ENCODE assay signal across 9 cellular contexts in genomic region chr13:74132152-74132767, GRCh38. TPM values are rescaled to one million over a fixed set of nuclear protein-coding genes. Genes with fewer than 3 reads are reported as not detected.
DNase-seq lines count a peak whose midpoint lies in the region; ATAC-seq, FAIRE-seq and TF ChIP-seq lines count a peak whose summit lies in the region.
"Had no signal": no experiment of that assay in that cellular context is flagged by ENCODE, and none has a peak within 500 bp of the region (broad histone marks: within the 10 kb centered on the region; RNA-seq: fewer than 3 reads in every experiment).

No MANE protein-coding gene starts in this region.

- H3K9me3 ChIP-seq in BE2C = no peaks in the 10 kb centered on the region
- H3K9me3 ChIP-seq in MM.1S (replicated peaks; ENCODE audit: insufficient read depth, low read length) = no peaks in the 10 kb centered on the region
- no peaks in the 10 kb centered on the region for H3K9me3 ChIP-seq in astrocyte (ENCODE audit: insufficient read depth, low read depth, low read length)
- H3K9me3 ChIP-seq: mucosa of descending colon had no signal

- H3K36me3 Mint-ChIP-seq in astrocyte (ENCODE audit: low read depth, unreplicated experiment) = peaks cover 1% of the 10 kb centered on the region

- peaks cover 5% of the 10 kb centered on the region for H3K4me1 ChIP-seq in BE2C
- H3K4me1 ChIP-seq in MM.1S (ENCODE audit: low read length) = peaks cover 15% of the 10 kb centered on the region; the same call in 1 of the 2 replicates
- peaks cover 33% of the 10 kb centered on the region for H3K4me1 ChIP-seq in astrocyte (ENCODE audit: insufficient read depth, low read length)

- H3K9ac ChIP-seq in MM.1S (ENCODE audit: low read length) (no peak overlapping the region), astrocyte (ENCODE audit: low read length) (peak overlapping the region; percentile 98)

- FAIRE-seq in astrocyte (lab: Jason Lieb, UNC) = no peak

- H3K4me2 ChIP-seq in MM.1S (ENCODE audit: low read depth, low read length) = peak overlapping the region; percentile 66; the same call in 1 of the 2 replicates
- peak overlapping the region; percentile 98 for H3K4me2 ChIP-seq in astrocyte (ENCODE audit: low read length)

- ATAC-seq in GM21737 (IDR thresholded peaks at IDR 0.05; ENCODE audit: unreplicated experiment) = no peak
- ATAC-seq: mucosa of descending colon had no signal

- no peaks in the 10 kb centered on the region for H3K9me2 ChIP-seq in MM.1S (replicated peaks; ENCODE audit: insufficient read depth, low read length)

- H3K4me1 Mint-ChIP-seq in astrocyte (ENCODE audit: low read depth, unreplicated experiment) = peaks cover 36% of the 10 kb centered on the region

- H3K79me2 ChIP-seq in MM.1S (ENCODE audit: low read length) = peaks cover 62% of the 10 kb centered on the region
- H3K79me2 ChIP-seq in astrocyte (ENCODE audit: insufficient read depth, low read length) = peaks cover 62% of the 10 kb centered on the region

- TF ChIP-seq CTCF in BE2C (IDR thresholded peaks at IDR 0.05; ENCODE audit: low read depth, low read length) (no peak), MM.1S (IDR thresholded peaks at IDR 0.05; ENCODE audit: low read length) (no peak), astrocyte (IDR thresholded peaks at IDR 0.05; ENCODE audit: insufficient read depth, low read depth, low read length) (no peak)

- no peak overlapping the region for H3K27ac ChIP-seq in MM.1S (ENCODE audit: low read length)
- H3K27ac ChIP-seq in astrocyte (ENCODE audit: low read depth, low read length) = peak overlapping the region; percentile 89
- H3K27ac ChIP-seq in layer of hippocampus (ENCODE audit: low read depth, low read length) = peak overlapping the region; percentile 57
- H3K27ac ChIP-seq in substantia nigra (ENCODE audit: low read depth, low read length, poor library complexity, severe bottlenecking) = peak overlapping the region; percentile 60

- H3F3A ChIP-seq in MM.1S (ENCODE audit: insufficient read depth, low read length) = peaks cover 16% of the 10 kb centered on the region

- H3K36me3 ChIP-seq in BE2C (no peaks in the 10 kb centered on the region), MM.1S (replicated peaks; ENCODE audit: insufficient read depth, low read length) (no peaks in the 10 kb centered on the region), astrocyte (ENCODE audit: insufficient read depth, low read length) (no peaks in the 10 kb centered on the region)

- H3K4me3 Mint-ChIP-seq in astrocyte (ENCODE audit: unreplicated experiment) = peak overlapping the region; percentile 100

- no peaks in the 10 kb centered on the region for H3K9me3 Mint-ChIP-seq in astrocyte (ENCODE audit: unreplicated experiment)

- H2AFZ ChIP-seq in MM.1S (ENCODE audit: low read length) = no peak overlapping the region
- peak overlapping the region; percentile 12 for H2AFZ ChIP-seq in astrocyte (ENCODE audit: low read depth, low read length)

- H3K27me3 Mint-ChIP-seq in astrocyte (ENCODE audit: low read depth, unreplicated experiment) = no peaks in the 10 kb centered on the region

- DNase-seq in BE2C (no peak), MM.1S (no peak), astrocyte (ENCODE audit: low read depth) (peak; percentile 24), substantia nigra (lab: John Stamatoyannopoulos, UW) (peak in 5 of 49 donors; percentile 0 to 21 (median 9)), NOMO-1 (lab: John Stamatoyannopoulos, UW; ENCODE audit: unreplicated experiment in 2 of 2) (no peak), NCI-H1930 (lab: John Stamatoyannopoulos, UW) (no peak)

- H3K4me3 ChIP-seq in BE2C (ENCODE audit: low read depth, low read length) = peak overlapping the region; percentile 91
- H3K4me3 ChIP-seq in MM.1S (ENCODE audit: low read length) = peak overlapping the region; percentile 82
- peak overlapping the region; percentile 85 for H3K4me3 ChIP-seq in astrocyte (ENCODE audit: insufficient read depth, low read depth, low read length)

- H3K27me3 ChIP-seq in BE2C (no peaks in the 10 kb centered on the region; the same call in 1 of the 2 replicates), MM.1S (replicated peaks; ENCODE audit: insufficient read depth, low read length) (no peaks in the 10 kb centered on the region), astrocyte (ENCODE audit: insufficient read depth, low read length) (no peaks in the 10 kb centered on the region), layer of hippocampus (ENCODE audit: control insufficient read depth, insufficient read depth, low read length) (no peaks in the 10 kb centered on the region)

- no peak overlapping the region for H3K27ac Mint-ChIP-seq in astrocyte (ENCODE audit: unreplicated experiment)

- H4K20me1 ChIP-seq in MM.1S (ENCODE audit: insufficient read depth, low read length) (no peaks in the 10 kb centered on the region), astrocyte (ENCODE audit: insufficient read depth, low read length) (peaks cover 19% of the 10 kb centered on the region)

RNA-seq across cellular contexts. Expression of gene KLF12, which starts 1.9 kb away (rescaled TPM):
- polyA plus RNA-seq in BE2C (2012; ENCODE audit: insufficient read depth, insufficient read length, low read depth) = 3.7 TPM
- 25.1 and 25.3 TPM in 2 replicates for total RNA-seq in astrocyte
